14 cellular contexts compared by ENCODE assay signal in genomic region chr1:40050863-40051262, GRCh38.
DNase-seq lines count a peak whose midpoint lies in the region; ATAC-seq and TF ChIP-seq lines count a peak whose summit lies in the region.
"Had no signal": no experiment of that assay in that cellular context is flagged by ENCODE, and none has a peak within 500 bp of the region (broad histone marks: within the 10 kb centered on the region; RNA-seq: fewer than 3 reads in every experiment).

No MANE protein-coding gene starts in this region.

- peaks cover 6% of the 10 kb centered on the region for H3K36me3 ChIP-seq in WERI-Rb-1

- no peaks in the 10 kb centered on the region for H3K9me3 ChIP-seq in WERI-Rb-1 (ENCODE audit: severe bottlenecking)

- H3K9me3 Mint-ChIP-seq in central memory CD8-positive, alpha-beta T cell = no peaks in the 10 kb centered on the region
- H3K9me3 Mint-ChIP-seq in stimulated activated effector memory CD8-positive, alpha-beta T cell treated with anti-CD3 and anti-CD28 coated beads, Interleukin-12 subunit alpha, Interleukin-12 subunit beta, amount 100 ng/mL, for 72 hours = no peaks in the 10 kb centered on the region
- H3K9me3 Mint-ChIP-seq: WTC11 had no signal

- peak overlapping the region; percentile 57 for H3K4me3 Mint-ChIP-seq in central memory CD8-positive, alpha-beta T cell
- peak overlapping the region; percentile 32 for H3K4me3 Mint-ChIP-seq in stimulated activated effector memory CD8-positive, alpha-beta T cell treated with anti-CD3 and anti-CD28 coated beads, Interleukin-12 subunit alpha, Interleukin-12 subunit beta, amount 100 ng/mL, for 72 hours
- H3K4me3 Mint-ChIP-seq: WTC11 had no signal

- peak; percentile 35 for DNase-seq in activated CD8-positive, alpha-beta memory T cell treated with anti-CD3 and anti-CD28 coated beads for 24 hours
- DNase-seq in activated CD8-positive, alpha-beta memory T cell treated with anti-CD3 and anti-CD28 coated beads, Interleukin-2, amount 50 U/mL, for 48 hours = no peak
- peak; percentile 87 for DNase-seq in NOMO-1 treated with DMSO at 0.1 percent for 48 hours (lab: John Stamatoyannopoulos, UW; ENCODE audit: unreplicated experiment)
- DNase-seq in central memory CD8-positive, alpha-beta T cell (ENCODE audit: low spot score in 2 of 2) = no peak
- no peak for DNase-seq in stimulated activated effector memory CD8-positive, alpha-beta T cell treated with anti-CD3 and anti-CD28 coated beads, Interleukin-12 subunit alpha, Interleukin-12 subunit beta, amount 100 ng/mL, for 72 hours (ENCODE audit: low spot score in 2 of 2)
- DNase-seq in GM03348 (ENCODE audit: low spot score) = no peak
- DNase-seq in WERI-Rb-1 = no peak
- DNase-seq in middle frontal gyrus (ENCODE audit: extremely low spot score, low spot score) = no peak
- DNase-seq: amniotic stem cell, EL, left cardiac atrium, NCI-H446 treated with DMSO at 0.1 percent for 48 hours, small intestine had no signal

- H3K27me3 Mint-ChIP-seq in central memory CD8-positive, alpha-beta T cell = no peaks in the 10 kb centered on the region

- H3K4me3 ChIP-seq in WERI-Rb-1 (ENCODE audit: low read depth, low read length) = no peak overlapping the region

- no peak overlapping the region for H3K27ac ChIP-seq in WERI-Rb-1

- peak overlapping the region; percentile 29 for H3K27ac Mint-ChIP-seq in central memory CD8-positive, alpha-beta T cell (ENCODE audit: low read depth)
- peak overlapping the region; percentile 86 for H3K27ac Mint-ChIP-seq in stimulated activated effector memory CD8-positive, alpha-beta T cell treated with anti-CD3 and anti-CD28 coated beads, Interleukin-12 subunit alpha, Interleukin-12 subunit beta, amount 100 ng/mL, for 72 hours
- H3K27ac Mint-ChIP-seq: WTC11 had no signal

- ATAC-seq in central memory CD8-positive, alpha-beta T cell (replicated peaks; ENCODE audit: extremely low read depth, poor library complexity, severe bottlenecking) = no peak
- no peak for ATAC-seq in stimulated activated effector memory CD8-positive, alpha-beta T cell treated with anti-CD3 and anti-CD28 coated beads, Interleukin-12 subunit alpha, Interleukin-12 subunit beta, amount 100 ng/mL, for 72 hours
- ATAC-seq: left cardiac atrium, WTC11 had no signal

- no peaks in the 10 kb centered on the region for H3K27me3 ChIP-seq in WERI-Rb-1 (ENCODE audit: insufficient read depth, low read depth, severe bottlenecking)

- peaks cover 46% of the 10 kb centered on the region for H3K36me3 Mint-ChIP-seq in central memory CD8-positive, alpha-beta T cell (ENCODE audit: insufficient read depth)
- peaks cover 96% of the 10 kb centered on the region for H3K36me3 Mint-ChIP-seq in stimulated activated effector memory CD8-positive, alpha-beta T cell treated with anti-CD3 and anti-CD28 coated beads, Interleukin-12 subunit alpha, Interleukin-12 subunit beta, amount 100 ng/mL, for 72 hours

- TF ChIP-seq CTCF in WERI-Rb-1 (IDR thresholded peaks at IDR 0.05; ENCODE audit: low read depth, low read length) = no peak

- peaks cover 80% of the 10 kb centered on the region for H3K4me1 Mint-ChIP-seq in central memory CD8-positive, alpha-beta T cell
- peaks cover 81% of the 10 kb centered on the region for H3K4me1 Mint-ChIP-seq in stimulated activated effector memory CD8-positive, alpha-beta T cell treated with anti-CD3 and anti-CD28 coated beads, Interleukin-12 subunit alpha, Interleukin-12 subunit beta, amount 100 ng/mL, for 72 hours

Comparison
In these comparisons a context has a peak if more than half of its experiments do, and no peak if none do; other contexts are left out.
1. DNase-seq: peak in activated CD8-positive, alpha-beta memory T cell treated with anti-CD3 and anti-CD28 coated beads for 24 hours (single experiment) and NOMO-1 treated with DMSO at 0.1 percent for 48 hours (single experiment); none in activated CD8-positive, alpha-beta memory T cell treated with anti-CD3 and anti-CD28 coated beads, Interleukin-2, amount 50 U/mL, for 48 hours (single experiment), central memory CD8-positive, alpha-beta T cell (0 of 2), stimulated activated effector memory CD8-positive, alpha-beta T cell treated with anti-CD3 and anti-CD28 coated beads, Interleukin-12 subunit alpha, Interleukin-12 subunit beta, amount 100 ng/mL, for 72 hours (0 of 2), GM03348 (single experiment), WERI-Rb-1 (single experiment) and middle frontal gyrus (single experiment).